ENCODE assay signal across 11 cellular contexts in genomic region chr7:618539-619355, GRCh38.
A peak's percentile ranks its signal among the peaks of the same experiment; 100 is the strongest.
DNase-seq lines count a peak whose midpoint lies in the region; ATAC-seq, FAIRE-seq and TF ChIP-seq lines count a peak whose summit lies in the region.
"Had no signal": no experiment of that assay in that cellular context is flagged by ENCODE, and none has a peak within 500 bp of the region (broad histone marks: within the 10 kb centered on the region; RNA-seq: fewer than 3 reads in every experiment).

No MANE protein-coding gene starts in this region.

- H3K36me3 ChIP-seq in liver (ENCODE audit: control insufficient read depth in 4 of 4, insufficient read depth in 3 of 4, low read depth in 1 of 4, low read length in 3 of 4) (no peaks in the 10 kb centered on the region), upper lobe of left lung (no peaks in the 10 kb centered on the region)
- H3K36me3 ChIP-seq: neutrophil had no signal

- H3K4me1 ChIP-seq in liver (ENCODE audit: control insufficient read depth in 4 of 4, insufficient read depth in 4 of 4, low read length in 3 of 4) = no peaks in the 10 kb centered on the region
- H3K4me1 ChIP-seq in upper lobe of left lung = peaks cover 13 to 26% (median 21%) of the 10 kb centered on the region in 4 donors

- H3K9ac ChIP-seq in liver (ENCODE audit: low read depth in 1 of 2, low read length in 2 of 2) = no peak overlapping the region

- H3K9me3 ChIP-seq in liver (ENCODE audit: control insufficient read depth in 4 of 4, low read length in 3 of 4) (peaks cover 2 to 12% (median 4%) of the 10 kb centered on the region in 4 donors), upper lobe of left lung (peaks cover 9 to 13% (median 12%) of the 10 kb centered on the region in 4 donors)

- no peak for TF ChIP-seq POLR2A in upper lobe of left lung (IDR thresholded peaks at IDR 0.05)
- TF ChIP-seq POLR2A in GM18505 (IDR thresholded peaks at IDR 0.05; ENCODE audit: borderline replicate concordance, extremely low read depth, insufficient read depth, insufficient read length) = no peak

- FAIRE-seq in HTR-8/SVneo (lab: Jason Lieb, UNC) = no peak
- FAIRE-seq: endothelial cell of umbilical vein had no signal

- peak in 2 of 4 donors; percentile 60 to 68 for TF ChIP-seq EP300 in upper lobe of left lung (IDR thresholded peaks at IDR 0.05)

- ATAC-seq in upper lobe of left lung (ENCODE audit: low FRiP score in 2 of 2) (peak in 1 of 2 donors; percentile 32), GM18505 (IDR thresholded peaks at IDR 0.05; ENCODE audit: unreplicated experiment) (no peak)
- ATAC-seq: SK-N-SH treated with all-trans-retinoic acid at 6 μM for 48 hours had no signal

- 75% methylated on average over 14 of the region's 14 CpGs for WGBS in liver
- WGBS in upper lobe of left lung, 2 donors = 51 to 52% methylated on average over 14 of the region's 14 CpGs

- no peak overlapping the region for H3K4me3 ChIP-seq in liver (ENCODE audit: low read depth in 1 of 3, low read length in 3 of 3)
- H3K4me3 ChIP-seq in upper lobe of left lung = no peak overlapping the region

- TF ChIP-seq CTCF in liver (IDR thresholded peaks at IDR 0.05; ENCODE audit: low read depth, low read length, missing input control) (no peak), upper lobe of left lung (IDR thresholded peaks at IDR 0.05) (no peak)

- peak in 1 of 2 donors; percentile 23 for TF ChIP-seq RAD21 in liver (IDR thresholded peaks at IDR 0.05)

- peak; percentile 70 for DNase-seq in activated gamma-delta T cell treated with Interleukin-2 at 50 U/mL for 16 hours
- DNase-seq in activated gamma-delta T cell (lab: John Stamatoyannopoulos, UW) = no peak
- DNase-seq in activated T-cell treated with anti-CD3 and anti-CD28 coated beads, Interleukin-2, amount 50 U/mL, for 1 hour = peak; percentile 69
- DNase-seq in upper lobe of left lung = no peak
- no peak for DNase-seq in amygdala (lab: John Stamatoyannopoulos, UW)
- DNase-seq in HTR-8/SVneo (ENCODE audit: insufficient read length, low spot score) = no peak

- H3K27ac ChIP-seq in liver (ENCODE audit: low read depth in 1 of 2, low read length in 2 of 2) (peak overlapping the region in 1 of 2 donors; percentile 2), upper lobe of left lung (peak overlapping the region; percentile 66 to 85 (median 80))
- H3K27ac ChIP-seq: neutrophil had no signal

- H3K27me3 ChIP-seq in liver (ENCODE audit: control insufficient read depth in 4 of 4, insufficient read depth in 4 of 4, low read length in 3 of 4) = no peaks in the 10 kb centered on the region
- no peaks in the 10 kb centered on the region for H3K27me3 ChIP-seq in upper lobe of left lung
- H3K27me3 ChIP-seq: neutrophil had no signal

TF ChIP-seq in liver, 16 proteins besides CTCF, POLR2A, EP300 and RAD21:
- TF ChIP-seq TAF1 (conservative IDR thresholded peaks at IDR 0.05) = no peak
- no peak for TF ChIP-seq ZBTB33 (IDR thresholded peaks at IDR 0.05)
- TF ChIP-seq GABPA (IDR thresholded peaks at IDR 0.05 in 1 of 2, conservative IDR thresholded peaks at IDR 0.05 in 1 of 2) = no peak
- no peak for TF ChIP-seq EGR1 (IDR thresholded peaks at IDR 0.05; ENCODE audit: low read depth in 2 of 2)
- peak; percentile 35 for TF ChIP-seq NR2F2 (IDR thresholded peaks at IDR 0.05)
- no peak for TF ChIP-seq RXRA (IDR thresholded peaks at IDR 0.05)
- TF ChIP-seq JUND (IDR thresholded peaks at IDR 0.05) = no peak
- no peak for TF ChIP-seq REST (IDR thresholded peaks at IDR 0.05)
- TF ChIP-seq YY1 (IDR thresholded peaks at IDR 0.05) = no peak
- TF ChIP-seq MAX (IDR thresholded peaks at IDR 0.05) = no peak
- TF ChIP-seq ATF3 (IDR thresholded peaks at IDR 0.05) = no peak
- no peak for TF ChIP-seq FOXA1 (IDR thresholded peaks at IDR 0.05)
- TF ChIP-seq HNF4A (conservative IDR thresholded peaks at IDR 0.05) = no peak
- peak; percentile 14 for TF ChIP-seq SP1 (IDR thresholded peaks at IDR 0.05)
- TF ChIP-seq HNF4G (IDR thresholded peaks at IDR 0.05) = no peak
- TF ChIP-seq FOXA2 (IDR thresholded peaks at IDR 0.05) = no peak

Comparison
In these comparisons a context has a peak if more than half of its experiments do, and no peak if none do; other contexts are left out.
1. DNase-seq: peak in activated gamma-delta T cell treated with Interleukin-2 at 50 U/mL for 16 hours (single experiment) and activated T-cell treated with anti-CD3 and anti-CD28 coated beads, Interleukin-2, amount 50 U/mL, for 1 hour (single experiment); none in activated gamma-delta T cell (single experiment), upper lobe of left lung (0 of 2), amygdala (0 of 56) and HTR-8/SVneo (single experiment).